8 cellular contexts compared by ENCODE assay signal in genomic region chr5:181222630-181223040, GRCh38.
A peak's percentile ranks its signal among the peaks of the same experiment; 100 is the strongest.
DNase-seq lines count a peak whose midpoint lies in the region; ATAC-seq and TF ChIP-seq lines count a peak whose summit lies in the region.

No MANE protein-coding gene starts in this region.

- TF ChIP-seq CTCF in GM06990 (IDR thresholded peaks at IDR 0.05; ENCODE audit: insufficient read depth, low read length, poor library complexity, severe bottlenecking) (no peak), MM.1S (IDR thresholded peaks at IDR 0.05; ENCODE audit: low read length) (no peak), nephron progenitor cell (IDR thresholded peaks at IDR 0.05) (no peak)

- peaks cover 16% of the 10 kb centered on the region for H3K79me2 ChIP-seq in MM.1S (ENCODE audit: low read length)

- H3K4me1 ChIP-seq in MM.1S (ENCODE audit: low read length) = peaks cover 19% of the 10 kb centered on the region

- H3K9me2 ChIP-seq in MM.1S (replicated peaks; ENCODE audit: insufficient read depth, low read length) = no peaks in the 10 kb centered on the region

- 0 out of 2 replicates have a peak, but pooled peaks cover 2% of the 10 kb centered on the region for H3K36me3 ChIP-seq in GM06990 (ENCODE audit: control insufficient read depth, insufficient read depth, low read length)
- H3K36me3 ChIP-seq in MM.1S (replicated peaks; ENCODE audit: insufficient read depth, low read length) = no peaks in the 10 kb centered on the region

- H3K4me3 ChIP-seq in GM06990 (replicated peaks; ENCODE audit: low read depth, low read length) (peak overlapping the region; percentile 90), MM.1S (ENCODE audit: low read length) (peak overlapping the region; percentile 90)

- peaks cover 74% of the 10 kb centered on the region for H3K36me3 Mint-ChIP-seq in effector memory CD8-positive, alpha-beta T cell (ENCODE audit: insufficient read depth)
- peaks cover 5% of the 10 kb centered on the region for H3K36me3 Mint-ChIP-seq in nephron progenitor cell (ENCODE audit: low read depth)

- peak overlapping the region; percentile 100 for H3K27ac Mint-ChIP-seq in effector memory CD8-positive, alpha-beta T cell
- peak overlapping the region; percentile 96 for H3K27ac Mint-ChIP-seq in nephron progenitor cell

- H3K9me3 ChIP-seq in MM.1S (replicated peaks; ENCODE audit: insufficient read depth, low read length) = no peaks in the 10 kb centered on the region

- peaks cover 54% of the 10 kb centered on the region for H3F3A ChIP-seq in MM.1S (ENCODE audit: insufficient read depth, low read length)

- peak overlapping the region; percentile 98 for H3K4me2 ChIP-seq in MM.1S (ENCODE audit: low read depth, low read length)

- peak overlapping the region; percentile 84 for H3K9ac ChIP-seq in MM.1S (ENCODE audit: low read length)

- no peaks in the 10 kb centered on the region for H4K20me1 ChIP-seq in MM.1S (ENCODE audit: insufficient read depth, low read length)

- H3K27me3 ChIP-seq in GM06990 (replicated peaks; ENCODE audit: control insufficient read depth, insufficient read depth, low read length) = no peaks in the 10 kb centered on the region
- no peaks in the 10 kb centered on the region for H3K27me3 ChIP-seq in MM.1S (replicated peaks; ENCODE audit: insufficient read depth, low read length)

- peak overlapping the region; percentile 76 for H2AFZ ChIP-seq in MM.1S (ENCODE audit: low read length)

- H3K9me3 Mint-ChIP-seq in effector memory CD8-positive, alpha-beta T cell = peaks cover 0 to 1% of the 10 kb centered on the region in 2 donors
- peaks cover 6% of the 10 kb centered on the region for H3K9me3 Mint-ChIP-seq in nephron progenitor cell

- peaks cover 49 to 52% of the 10 kb centered on the region in 2 donors for H3K4me1 Mint-ChIP-seq in effector memory CD8-positive, alpha-beta T cell (ENCODE audit: low read depth in 2 of 2)
- H3K4me1 Mint-ChIP-seq in nephron progenitor cell = peaks cover 25% of the 10 kb centered on the region

- H3K4me3 Mint-ChIP-seq in effector memory CD8-positive, alpha-beta T cell = peak overlapping the region; percentile 84 to 86
- H3K4me3 Mint-ChIP-seq in nephron progenitor cell = peak overlapping the region; percentile 98

- DNase-seq in GM06990 (ENCODE audit: extremely low read depth, insufficient read length) (no peak), MM.1S (no peak), nephron progenitor cell (no peak), anterior cingulate cortex (lab: John Stamatoyannopoulos, UW) (no peak), HuH-7 (ENCODE audit: low spot score) (no peak)
- no peak for DNase-seq in effector memory CD8-positive, alpha-beta T cell

- H3K27me3 Mint-ChIP-seq in effector memory CD8-positive, alpha-beta T cell = no peaks in the 10 kb centered on the region
- peaks cover 26% of the 10 kb centered on the region for H3K27me3 Mint-ChIP-seq in nephron progenitor cell (ENCODE audit: low read depth, poor library complexity)

- H3K27ac ChIP-seq in MM.1S (ENCODE audit: low read length) = peak overlapping the region; percentile 97

- ATAC-seq in effector memory CD8-positive, alpha-beta T cell (replicated peaks) = peak; percentile 4
- ATAC-seq in GM21737 (IDR thresholded peaks at IDR 0.05; ENCODE audit: unreplicated experiment) (no peak), HG02938 (IDR thresholded peaks at IDR 0.05; ENCODE audit: unreplicated experiment) (no peak)
